ENCODE assay signal across 21 cellular contexts in the genomic region with DNA sequence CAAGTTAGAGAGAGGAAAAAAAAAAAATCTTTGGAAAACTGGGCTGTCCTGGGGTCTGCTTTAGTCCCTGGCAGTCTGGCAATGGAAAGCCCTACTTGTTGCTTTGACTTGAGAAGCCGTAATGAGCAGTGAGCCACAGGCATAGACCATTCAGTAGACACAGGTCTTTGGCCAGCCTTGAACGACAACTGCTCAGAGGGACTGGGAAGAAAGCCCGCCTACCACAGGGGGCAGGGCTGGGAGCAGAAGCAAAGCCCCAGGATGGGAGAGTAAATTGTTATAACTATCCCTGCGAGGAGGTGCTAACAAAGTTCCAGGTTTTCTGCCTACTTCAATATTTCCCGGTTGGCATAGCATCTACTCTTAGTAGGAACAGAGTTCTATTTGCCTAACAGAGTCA. TPM values are rescaled to one million over a fixed set of nuclear protein-coding genes. Genes with fewer than 3 reads are reported as not detected.
A peak's percentile ranks its signal among the peaks of the same experiment; 100 is the strongest.
DNase-seq lines count a peak whose midpoint lies in the region; ATAC-seq and TF ChIP-seq lines count a peak whose summit lies in the region.
"Had no signal": no experiment of that assay in that cellular context is flagged by ENCODE, and none has a peak within 500 bp of the region (broad histone marks: within the 10 kb centered on the region; RNA-seq: fewer than 3 reads in every experiment).

No MANE protein-coding gene starts in this region.

- no peaks in the 10 kb centered on the region for H3K36me3 ChIP-seq in GM23338 (ENCODE audit: insufficient read depth)
- peaks cover 5% of the 10 kb centered on the region for H3K36me3 ChIP-seq in OCI-LY7 (ENCODE audit: insufficient read depth, low read length)
- H3K36me3 ChIP-seq in osteoblast (ENCODE audit: insufficient read depth, low read length) = peaks cover under 1% of the 10 kb centered on the region

- H3K4me3 ChIP-seq in GM23338 (no peak overlapping the region), OCI-LY7 (ENCODE audit: low read depth, low read length, poor library complexity, severe bottlenecking) (no peak overlapping the region), osteoblast (ENCODE audit: insufficient read depth, low read length) (no peak overlapping the region)

- no peak overlapping the region for H2AFZ ChIP-seq in GM23338
- H2AFZ ChIP-seq in OCI-LY7 (ENCODE audit: low read length) = no peak overlapping the region
- no peak overlapping the region for H2AFZ ChIP-seq in osteoblast (ENCODE audit: low read length)

- H3K36me3 Mint-ChIP-seq in GM23338 (ENCODE audit: low read depth) (peaks cover 3% of the 10 kb centered on the region; the same call in 1 of the 3 replicates), immature natural killer cell (no peaks in the 10 kb centered on the region)

- H3K9me3 ChIP-seq in OCI-LY7 (ENCODE audit: low read length) (no peaks in the 10 kb centered on the region), osteoblast (ENCODE audit: low read depth, low read length) (no peaks in the 10 kb centered on the region)

- H3F3A ChIP-seq in GM23338 (replicated peaks; ENCODE audit: low read depth) = no peaks in the 10 kb centered on the region

- no peak for TF ChIP-seq CTCF in GM23338 (conservative IDR thresholded peaks at IDR 0.05; ENCODE audit: low read depth in 2 of 2)
- TF ChIP-seq CTCF in OCI-LY7 (conservative IDR thresholded peaks at IDR 0.05; ENCODE audit: low read length) = no peak
- no peak for TF ChIP-seq CTCF in osteoblast (IDR thresholded peaks at IDR 0.05; ENCODE audit: extremely low read depth, low read depth, low read length)

- H3K79me2 ChIP-seq in GM23338 (replicated peaks; ENCODE audit: insufficient read depth) (no peaks in the 10 kb centered on the region), OCI-LY7 (ENCODE audit: insufficient read depth, low read depth, low read length) (no peaks in the 10 kb centered on the region), osteoblast (ENCODE audit: insufficient read depth, low read length) (no peaks in the 10 kb centered on the region)

- intact Hi-C loops in OCI-LY7 (cut with micrococcal nuclease; ENCODE audit: unreplicated experiment) = no loop called here

- H3K4me1 ChIP-seq in GM23338 (ENCODE audit: insufficient read depth) (peaks cover 3% of the 10 kb centered on the region; the same call in 1 of the 2 replicates), OCI-LY7 (ENCODE audit: insufficient read depth, low read length, poor library complexity, severe bottlenecking) (peaks cover 32% of the 10 kb centered on the region), osteoblast (ENCODE audit: insufficient read depth, low read length) (peaks cover 12% of the 10 kb centered on the region)

- CTCF ChIA-PET in OCI-LY7 (lab: Charles Lee; ENCODE audit: unreplicated experiment) = no interaction called here

- DNase-seq in DMS53 (lab: John Stamatoyannopoulos, UW) (peak; percentile 2), DMS53 treated with DMSO at 0.1 percent for 48 hours (lab: John Stamatoyannopoulos, UW; ENCODE audit: unreplicated experiment) (no peak), GM23338 (ENCODE audit: low spot score) (no peak), OCI-LY7 (ENCODE audit: low spot score) (no peak), immature natural killer cell (no peak), germinal center (ENCODE audit: low spot score) (no peak), osteoblast (ENCODE audit: insufficient read length, low spot score, missing footprints) (no peak)
- DNase-seq: 8988T, DMS79 treated with DMSO at 0.1 percent for 48 hours, KBM-7, MM.1S, NCI-H1048, NCI-H1417 treated with DMSO at 0.1 percent for 48 hours, NCI-H187, NCI-H2171, NCI-H345, NCI-H526 treated with DMSO at 0.1 percent for 48 hours, PC-3, Right ventricle myocardium superior had no signal

- no peaks in the 10 kb centered on the region for H3K9me2 ChIP-seq in GM23338 (ENCODE audit: insufficient read depth)
- H3K9me2 ChIP-seq in OCI-LY7 (ENCODE audit: insufficient read depth, low read length) = no peaks in the 10 kb centered on the region

- H3K27me3 ChIP-seq in GM23338 (ENCODE audit: insufficient read depth) (no peaks in the 10 kb centered on the region), osteoblast (ENCODE audit: insufficient read depth, low read length) (no peaks in the 10 kb centered on the region)

- H3K4me2 ChIP-seq in GM23338 (no peak overlapping the region), OCI-LY7 (ENCODE audit: low read length) (peak overlapping the region; percentile 62), osteoblast (ENCODE audit: insufficient read depth, low read length) (no peak overlapping the region)

- H4K20me1 ChIP-seq in GM23338 (replicated peaks; ENCODE audit: insufficient read depth) (no peaks in the 10 kb centered on the region), OCI-LY7 (ENCODE audit: insufficient read depth, low read length) (no peaks in the 10 kb centered on the region), osteoblast (ENCODE audit: insufficient read depth, low read length) (no peaks in the 10 kb centered on the region)

- H3K27ac Mint-ChIP-seq in GM23338 (no peak overlapping the region), immature natural killer cell (peak overlapping the region; percentile 63 to 86 (median 75))

- H3K9me3 Mint-ChIP-seq in GM23338 (no peaks in the 10 kb centered on the region), immature natural killer cell (no peaks in the 10 kb centered on the region)

- H3K4me3 Mint-ChIP-seq in GM23338 (no peak overlapping the region), immature natural killer cell (no peak overlapping the region)

- ATAC-seq in GM23338 = peak; percentile 76
- no peak for ATAC-seq in GM19397 (IDR thresholded peaks at IDR 0.05; ENCODE audit: unreplicated experiment)
- ATAC-seq: PC-3 had no signal

- H3K27ac ChIP-seq in GM23338 (ENCODE audit: low read depth) (no peak overlapping the region), OCI-LY7 (ENCODE audit: low read depth, low read length, poor library complexity, severe bottlenecking) (no peak overlapping the region), osteoblast (ENCODE audit: low read depth, low read length) (no peak overlapping the region)
- H3K27ac ChIP-seq: C4-2B had no signal

- no peaks in the 10 kb centered on the region for H3K27me3 Mint-ChIP-seq in GM23338 (ENCODE audit: insufficient read depth, low read depth, poor library complexity)
- peaks cover 2% of the 10 kb centered on the region in 3 donors for H3K27me3 Mint-ChIP-seq in immature natural killer cell (ENCODE audit: low read depth in 3 of 3)

- POLR2A ChIA-PET in OCI-LY7 (lab: Charles Lee) = no interaction called here

- H3K4me1 Mint-ChIP-seq in GM23338 (peaks cover 19% of the 10 kb centered on the region), immature natural killer cell (peaks cover 26 to 27% of the 10 kb centered on the region in 2 donors)

- no TSS peak for BruUV-seq in OCI-LY7 (replicated peaks; lab: Mats Ljungman, UMichigan)

TF ChIP-seq in GM23338, 12 proteins besides CTCF, POLR2A, EP300 and RAD21 (continues in another document):
- TF ChIP-seq NANOG (IDR thresholded peaks at IDR 0.05; ENCODE audit: borderline replicate concordance) = no peak
- no peak for TF ChIP-seq EZH2phosphoT487 (IDR thresholded peaks at IDR 0.05; ENCODE audit: unreplicated experiment)
- TF ChIP-seq POLR2AphosphoS5 (IDR thresholded peaks at IDR 0.05; ENCODE audit: low read depth) = no peak
- no peak for TF ChIP-seq ZNF331 (CRISPR knock-in tag; IDR thresholded peaks at IDR 0.05; ENCODE audit: low read depth)

RNA-seq across cellular contexts. Expression of a gene that starts 25.9 kb away (rescaled TPM):
- 8.9 and 12.7 TPM in 2 replicates for total RNA-seq in GM23338 (2014; rRNA removed; shearing (Covaris generic))
- polyA plus RNA-seq in GM23338 (2016; fragmentation: Nextera tagmentation; extraction: Ambion mirVana) = 7.1 and 8.7 TPM in 2 replicates
- total RNA-seq in OCI-LY7 (2014; rRNA removed; shearing (Covaris generic)) = 10.6 and 13.7 TPM in 2 replicates
- 14.3 and 15.6 TPM in 2 replicates for total RNA-seq in OCI-LY7 (2022)
- 10 to 100 TPM in 2 of 3 donors, 1 to 10 TPM in 1; 6.1 to 12.6 (median 10.7) TPM for polyA plus RNA-seq in immature natural killer cell
- total RNA-seq in osteoblast = 23.5 and 24.8 TPM in 2 replicates

RNA-seq across cellular contexts. Expression of a gene that starts 43.2 kb away (rescaled TPM):
- 379 and 451 TPM in 2 replicates for total RNA-seq in GM23338 (2014; rRNA removed; shearing (Covaris generic))
- polyA plus RNA-seq in GM23338 (2016; fragmentation: Nextera tagmentation; extraction: Ambion mirVana) (325 and 348 TPM in 2 replicates), immature natural killer cell (100 to 1,000 TPM; 277 to 490 (median 364) TPM)
- total RNA-seq in OCI-LY7 (2014; rRNA removed; shearing (Covaris generic)) = 203 and 231 TPM in 2 replicates
- total RNA-seq in OCI-LY7 (2022) (525 and 531 TPM in 2 replicates), osteoblast (165 and 174 TPM in 2 replicates)
